In genomic region chr18:31230495-31230894, GRCh38 we compare ENCODE assay signal across 11 cellular contexts.
A peak's percentile ranks its signal among the peaks of the same experiment; 100 is the strongest.
DNase-seq lines count a peak whose midpoint lies in the region; ATAC-seq, FAIRE-seq and TF ChIP-seq lines count a peak whose summit lies in the region.
"Had no signal": no experiment of that assay in that cellular context is flagged by ENCODE, and none has a peak within 500 bp of the region (broad histone marks: within the 10 kb centered on the region; RNA-seq: fewer than 3 reads in every experiment).

No MANE protein-coding gene starts in this region.

- H3K36me3 ChIP-seq in colonic mucosa: no peaks in the 10 kb centered on the region
- no peaks in the 10 kb centered on the region for H3K36me3 ChIP-seq in small intestine (ENCODE audit: control insufficient read depth in 2 of 2, insufficient read depth in 2 of 2, low read length in 2 of 2)
- no peaks in the 10 kb centered on the region for H3K36me3 ChIP-seq in aorta (ENCODE audit: control insufficient read depth in 1 of 2, insufficient read depth in 2 of 2, low read length in 1 of 2)

- no peak for FAIRE-seq in small intestine (lab: Jason Lieb, UNC)

- H3K4me3 ChIP-seq in colonic mucosa (no peak overlapping the region), small intestine (ENCODE audit: low read depth in 1 of 2, low read length in 2 of 2) (no peak overlapping the region), aorta (ENCODE audit: low read length in 2 of 2) (no peak overlapping the region)

- DNase-seq in ELR (ENCODE audit: low read depth) (peak; percentile 43), colonic mucosa (no peak), NCI-H1694 (lab: John Stamatoyannopoulos, UW) (no peak), small intestine (no peak), aorta (no peak)
- DNase-seq: foreskin melanocyte, H7, T1000 had no signal

- intact Hi-C loops in colonic mucosa (cut with DNase I) (no loop called here), aorta (cut with DNase I) (no loop called here)

- H3K27ac ChIP-seq in colonic mucosa (peak overlapping the region; percentile 24), small intestine (ENCODE audit: low read depth in 1 of 2, low read length in 1 of 2) (no peak overlapping the region), aorta (ENCODE audit: low read depth in 1 of 2, low read length in 2 of 2) (no peak overlapping the region)

- H3K27me3 ChIP-seq in colonic mucosa: no peaks in the 10 kb centered on the region
- no peaks in the 10 kb centered on the region for H3K27me3 ChIP-seq in small intestine (ENCODE audit: control insufficient read depth in 2 of 2, insufficient read depth in 2 of 2, low read length in 2 of 2)
- H3K27me3 ChIP-seq in aorta (ENCODE audit: control insufficient read depth in 1 of 2, insufficient read depth in 2 of 2, low read length in 1 of 2): no peaks in the 10 kb centered on the region

- H3K9me3 ChIP-seq in colonic mucosa (no peaks in the 10 kb centered on the region), small intestine (ENCODE audit: control insufficient read depth, low read depth) (no peaks in the 10 kb centered on the region), aorta (ENCODE audit: control insufficient read depth, low read length) (no peaks in the 10 kb centered on the region)

- H3K4me1 ChIP-seq in colonic mucosa (no peaks in the 10 kb centered on the region), small intestine (ENCODE audit: control insufficient read depth in 2 of 2, insufficient read depth in 1 of 2, low read depth in 1 of 2, low read length in 1 of 2) (peaks cover 0 to 6% of the 10 kb centered on the region in 2 donors), aorta (ENCODE audit: control insufficient read depth in 1 of 2, insufficient read depth in 2 of 2, low read length in 2 of 2) (peaks cover 1 to 2% of the 10 kb centered on the region in 2 donors)

- ATAC-seq in GM21447 (IDR thresholded peaks at IDR 0.05; ENCODE audit: unreplicated experiment) (peak; percentile 51), HG03432 (IDR thresholded peaks at IDR 0.05; ENCODE audit: unreplicated experiment) (peak; percentile 84), HG03139 (IDR thresholded peaks at IDR 0.05; ENCODE audit: unreplicated experiment) (no peak), aorta (ENCODE audit: low FRiP score) (no peak)

- no peak for TF ChIP-seq CTCF in colonic mucosa (IDR thresholded peaks at IDR 0.05)

- 23 to 35% (median 31%) methylated on average over 3 of the region's 3 CpGs for WGBS in small intestine, 3 donors
- 48 to 77% methylated on average over 3 of the region's 3 CpGs for WGBS in aorta, 2 donors

- no peak overlapping the region for H3K9ac ChIP-seq in colonic mucosa (ENCODE audit: low read depth in 2 of 2, low read length in 2 of 2)

Comparison
In these comparisons a context has a peak if more than half of its experiments do, and no peak if none do; other contexts are left out.
1. ATAC-seq: peak in GM21447 (single experiment) and HG03432 (single experiment); none in HG03139 (single experiment) and aorta (single experiment).